25 cellular contexts compared by ENCODE assay signal in the genomic region with DNA sequence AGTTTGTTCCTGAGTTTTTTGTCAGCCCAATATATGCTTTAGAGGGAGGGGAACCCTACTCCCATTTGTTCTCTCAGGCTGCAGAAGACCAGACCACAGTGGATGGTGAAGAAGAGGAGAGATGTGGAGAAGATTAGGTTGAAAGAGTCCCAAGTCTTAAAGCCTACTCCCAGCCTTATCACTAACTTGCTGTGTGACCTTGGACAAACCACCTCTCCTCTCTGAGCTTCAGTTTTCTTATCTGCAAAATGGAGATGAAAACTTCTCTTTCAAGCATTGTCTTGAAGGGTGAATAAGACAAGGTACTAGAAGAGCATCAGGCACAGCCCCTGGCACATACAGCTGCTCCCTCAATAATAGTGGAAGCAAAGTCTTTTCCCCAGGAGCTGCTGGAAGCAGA. TPM values are rescaled to one million over a fixed set of nuclear protein-coding genes. Genes with fewer than 3 reads are reported as not detected.
A peak's percentile ranks its signal among the peaks of the same experiment; 100 is the strongest.
DNase-seq lines count a peak whose midpoint lies in the region; ATAC-seq, FAIRE-seq and TF ChIP-seq lines count a peak whose summit lies in the region.
"Had no signal": no experiment of that assay in that cellular context is flagged by ENCODE, and none has a peak within 500 bp of the region (broad histone marks: within the 10 kb centered on the region; RNA-seq: fewer than 3 reads in every experiment).

No MANE protein-coding gene starts in this region.

- H3K9me3 ChIP-seq in PC-3 (ENCODE audit: low read length), result no peaks in the 10 kb centered on the region
- no peaks in the 10 kb centered on the region for H3K9me3 ChIP-seq in RWPE2 (ENCODE audit: severe bottlenecking)
- H3K9me3 ChIP-seq in keratinocyte (ENCODE audit: control insufficient read depth, low read depth, low read length), result no peaks in the 10 kb centered on the region
- no peaks in the 10 kb centered on the region for H3K9me3 ChIP-seq in smooth muscle cell (replicated peaks; ENCODE audit: low read depth)
- no peaks in the 10 kb centered on the region for H3K9me3 ChIP-seq in uterus
- H3K9me3 ChIP-seq: BE2C, SJCRH30 had no signal

- no peak for TF ChIP-seq CTCF in PC-3 (conservative IDR thresholded peaks at IDR 0.05; ENCODE audit: low read depth, low read length)
- TF ChIP-seq CTCF in RWPE2 (IDR thresholded peaks at IDR 0.05; ENCODE audit: poor library complexity, severe bottlenecking), result no peak
- no peak for TF ChIP-seq CTCF in keratinocyte (optimal IDR thresholded peaks at IDR 0.05 in 1 of 3, IDR thresholded peaks at IDR 0.05 in 1 of 3, conservative IDR thresholded peaks at IDR 0.05 in 1 of 3; ENCODE audit: extremely low read depth in 1 of 3, insufficient read depth in 2 of 3, low read length in 3 of 3)
- TF ChIP-seq CTCF in smooth muscle cell (IDR thresholded peaks at IDR 0.05; ENCODE audit: borderline replicate concordance, insufficient read depth, poor library complexity, severe bottlenecking), result no peak
- TF ChIP-seq CTCF in uterus (IDR thresholded peaks at IDR 0.05), result no peak

- BruUV-seq in PC-3 (replicated peaks; lab: Mats Ljungman, UMichigan), result no TSS peak

- CTCF ChIA-PET in PC-3 (lab: Charles Lee), result no interaction called here

- POLR2A ChIA-PET in PC-3 (lab: Charles Lee; ENCODE audit: unreplicated experiment), result no interaction called here

- H3K4me1 ChIP-seq in PC-3 (ENCODE audit: insufficient read depth, low read length), result peaks cover 45% of the 10 kb centered on the region
- peaks cover 32% of the 10 kb centered on the region for H3K4me1 ChIP-seq in RWPE2 (ENCODE audit: insufficient read depth, poor library complexity, severe bottlenecking)
- H3K4me1 ChIP-seq in keratinocyte (ENCODE audit: control insufficient read depth, extremely low read depth, insufficient read depth, low read length), result peaks cover 56% of the 10 kb centered on the region
- H3K4me1 ChIP-seq in smooth muscle cell (ENCODE audit: low read depth), result peaks cover 37% of the 10 kb centered on the region
- H3K4me1 ChIP-seq in uterus, result no peaks in the 10 kb centered on the region

- intact Hi-C loops in PC-3 (cut with micrococcal nuclease) (no loop called here), uterus (cut with DNase I; ENCODE audit: low total_unique reads) (no loop called here)

- H3K79me2 ChIP-seq in PC-3 (ENCODE audit: low read length) (no peaks in the 10 kb centered on the region), keratinocyte (ENCODE audit: control insufficient read depth, insufficient read depth, low read length) (no peaks in the 10 kb centered on the region), smooth muscle cell (ENCODE audit: low read depth) (no peaks in the 10 kb centered on the region)

- H3K27me3 ChIP-seq in PC-3 (ENCODE audit: low read length) (no peaks in the 10 kb centered on the region), RWPE2 (ENCODE audit: insufficient read depth, poor library complexity, severe bottlenecking) (no peaks in the 10 kb centered on the region), keratinocyte (ENCODE audit: control insufficient read depth, extremely low read depth, insufficient read depth, low read length) (no peaks in the 10 kb centered on the region), smooth muscle cell (ENCODE audit: low read depth) (no peaks in the 10 kb centered on the region), uterus (peaks cover 0 to 7% of the 10 kb centered on the region in 2 donors)
- H3K27me3 ChIP-seq: BE2C had no signal

- ATAC-seq in PC-3, result no peak
- ATAC-seq in RWPE2 (ENCODE audit: low read depth), result no peak
- ATAC-seq in HG03139 (IDR thresholded peaks at IDR 0.05; ENCODE audit: unreplicated experiment), result no peak
- ATAC-seq: Right ventricle myocardium inferior had no signal

- dilution Hi-C loops in keratinocyte (cut with MboI; ENCODE audit: extremely low pct_ligation_motif_present, low sequenced_read_pairs), result no loop called here

- no peaks in the 10 kb centered on the region for H3K9me1 ChIP-seq in keratinocyte (ENCODE audit: control insufficient read depth, extremely low read depth, insufficient read depth, low read length)

- H3K27ac ChIP-seq in PC-3 (ENCODE audit: low read length) (peak overlapping the region; percentile 95), RWPE2 (ENCODE audit: poor library complexity, severe bottlenecking) (peak overlapping the region; percentile 84), keratinocyte (ENCODE audit: control insufficient read depth, insufficient read depth, low read length) (peak overlapping the region; percentile 97), smooth muscle cell (ENCODE audit: low read depth) (peak overlapping the region; percentile 93), uterus (no peak overlapping the region)
- H3K27ac ChIP-seq: SJCRH30 had no signal

- H3F3A ChIP-seq in PC-3 (ENCODE audit: low read length, unreplicated experiment) (no peaks in the 10 kb centered on the region), smooth muscle cell (ENCODE audit: low read depth) (peaks cover 11% of the 10 kb centered on the region)

- H3K9me2 ChIP-seq in PC-3 (replicated peaks; ENCODE audit: low read length), result no peaks in the 10 kb centered on the region

- no peak for DNase-seq in PC-3
- DNase-seq in RWPE2 (ENCODE audit: low spot score), result no peak
- no peak for DNase-seq in keratinocyte (ENCODE audit: low read depth, low spot score)
- DNase-seq in smooth muscle cell (lab: John Stamatoyannopoulos, UW; ENCODE audit: unreplicated experiment), result no peak
- no peak for DNase-seq in uterus
- DNase-seq in NCI-H2107 treated with DMSO at 0.1 percent for 48 hours (lab: John Stamatoyannopoulos, UW; ENCODE audit: unreplicated experiment), result no peak
- DNase-seq: BE2C; CD8-positive, alpha-beta memory T cell; DMS79 treated with DMSO at 0.1 percent for 48 hours; GF-D8; NCI-H1092; NCI-H1417 treated with DMSO at 0.1 percent for 48 hours; NCI-H1694 treated with DMSO at 0.1 percent for 48 hours; NCI-H2081; NCI-H2171; NCI-H510A; NCI-H69; SJCRH30 had no signal

- H3K4me2 ChIP-seq in PC-3 (ENCODE audit: low read length) (peak overlapping the region; percentile 13; the same call in 1 of the 2 replicates), keratinocyte (ENCODE audit: control insufficient read depth, extremely low read depth, insufficient read depth, low read depth, low read length) (peak overlapping the region; percentile 69), smooth muscle cell (no peak overlapping the region)

- FAIRE-seq in keratinocyte (lab: Jason Lieb, UNC), result no peak
- FAIRE-seq: GM12892, GM19239, RCC 7860 had no signal

- H3K36me3 ChIP-seq in PC-3 (ENCODE audit: low read depth, low read length) (no peaks in the 10 kb centered on the region), RWPE2 (ENCODE audit: low read depth) (no peaks in the 10 kb centered on the region), keratinocyte (ENCODE audit: control insufficient read depth in 2 of 2, extremely low read depth in 1 of 2, insufficient read depth in 2 of 2, low read length in 2 of 2) (no peaks in the 10 kb centered on the region), smooth muscle cell (ENCODE audit: low read depth) (no peaks in the 10 kb centered on the region), uterus (no peaks in the 10 kb centered on the region)
- H3K36me3 ChIP-seq: BE2C, SJCRH30 had no signal

- H4K20me1 ChIP-seq in PC-3 (ENCODE audit: low read length) (no peaks in the 10 kb centered on the region), keratinocyte (ENCODE audit: control insufficient read depth, extremely low read depth, insufficient read depth, low read length) (no peaks in the 10 kb centered on the region), smooth muscle cell (ENCODE audit: low read depth) (no peaks in the 10 kb centered on the region)

- H3K9ac ChIP-seq in PC-3 (ENCODE audit: low read length), result no peak overlapping the region
- no peak overlapping the region for H3K9ac ChIP-seq in keratinocyte (ENCODE audit: control insufficient read depth, extremely low read depth, insufficient read depth, low read length)
- H3K9ac ChIP-seq in smooth muscle cell (ENCODE audit: low read depth), result no peak overlapping the region

- H3K4me3 ChIP-seq in PC-3 (ENCODE audit: low read length) (no peak overlapping the region), RWPE2 (ENCODE audit: severe bottlenecking) (no peak overlapping the region), keratinocyte (ENCODE audit: control insufficient read depth in 2 of 3, extremely low read depth in 1 of 3, insufficient read depth in 2 of 3, low read depth in 1 of 3, low read length in 3 of 3) (no peak overlapping the region), smooth muscle cell (no peak overlapping the region), uterus (no peak overlapping the region)
- H3K4me3 ChIP-seq: SJCRH30 had no signal

- H2AFZ ChIP-seq in PC-3 (ENCODE audit: low read length) (no peak overlapping the region), keratinocyte (ENCODE audit: control insufficient read depth, low read length) (no peak overlapping the region), smooth muscle cell (ENCODE audit: low read depth) (no peak overlapping the region)

- no peak for TF ChIP-seq POLR2A in uterus (IDR thresholded peaks at IDR 0.05)

RNA-seq across cellular contexts. Expression of a gene that starts 15.1 kb away (rescaled TPM):
- not detected in 2 replicates for total RNA-seq in PC-3 (2014; rRNA removed)
- 0.21 to 1.5 TPM (median 0.35 TPM) in 3 replicates for polyA plus RNA-seq in keratinocyte
- polyA plus RNA-seq in keratinocyte (2011; ENCODE audit: low read depth), result not detected
- polyA plus RNA-seq in keratinocyte (2011; cell fraction: cytosol; rRNA removed), result 0.23 and 0.31 TPM in 2 replicates
- polyA plus RNA-seq in keratinocyte (2011; cell fraction: nucleus; rRNA removed), result 0.40 and 0.98 TPM in 2 replicates
- polyA plus RNA-seq in keratinocyte (2012; ENCODE audit: low replicate concordance), result 0.14 and 3.3 TPM in 2 replicates
- 0.07 to 0.46 TPM (median 0.45 TPM) in 3 replicates for polyA minus RNA-seq in keratinocyte
- not detected for polyA minus RNA-seq in keratinocyte (2011; cell fraction: cytosol; rRNA and poly(A)+ RNA removed)
- polyA minus RNA-seq in keratinocyte (2011; cell fraction: nucleus; rRNA and poly(A)+ RNA removed), result 0.31 and 1.1 TPM in 2 replicates
- total RNA-seq in smooth muscle cell, result not detected in 2 replicates
- not detected in 2 replicates for polyA plus RNA-seq in smooth muscle cell
- 1 to 10 TPM in 1 of 4 donors, not detected in 3; 2.8 TPM for total RNA-seq in uterus
- total RNA-seq: Right ventricle myocardium inferior had no signal
- polyA plus RNA-seq: CD14-positive monocyte; CD8-positive, alpha-beta memory T cell; IgD-negative memory B cell had no signal

RNA-seq across cellular contexts. Expression of a gene that starts 26.6 kb away (rescaled TPM):
- total RNA-seq in PC-3 (2014; rRNA removed) (25.5 and 25.9 TPM in 2 replicates), smooth muscle cell (18.5 and 42.0 TPM in 2 replicates), uterus (10 to 100 TPM in 3 of 4 donors, 1 to 10 TPM in 1; 10.0 to 48.2 (median 30.3) TPM)
- polyA plus RNA-seq in keratinocyte (15.7 to 31.0 TPM (median 30.4 TPM) in 3 replicates), smooth muscle cell (38.0 and 45.6 TPM in 2 replicates)
- polyA plus RNA-seq in keratinocyte (2011; ENCODE audit: low read depth), result 130 TPM
- polyA plus RNA-seq in keratinocyte (2011; cell fraction: cytosol; rRNA removed), result 27.0 and 28.5 TPM in 2 replicates
- polyA plus RNA-seq in keratinocyte (2011; cell fraction: nucleus; rRNA removed), result 32.1 and 37.4 TPM in 2 replicates
- 40.3 and 58.4 TPM in 2 replicates for polyA plus RNA-seq in keratinocyte (2012; ENCODE audit: low replicate concordance)
- polyA minus RNA-seq in keratinocyte, result 16.7 to 58.6 TPM (median 25.7 TPM) in 3 replicates
- polyA minus RNA-seq in keratinocyte (2011; cell fraction: cytosol; rRNA and poly(A)+ RNA removed), result 14.8 TPM
- polyA minus RNA-seq in keratinocyte (2011; cell fraction: nucleus; rRNA and poly(A)+ RNA removed), result 10.7 and 13.7 TPM in 2 replicates

Comparison
In these comparisons a context has a peak if more than half of its experiments do, and no peak if none do; other contexts are left out.
1. H3K27ac ChIP-seq: peak in PC-3 (single experiment), RWPE2 (single experiment), keratinocyte (single experiment) and smooth muscle cell (single experiment); none in uterus (0 of 2).